ENCODE assay signal across 22 cellular contexts in genomic region chr16:85662976-85663830, GRCh38.
"Had no signal": no experiment of that assay in that cellular context is flagged by ENCODE, and none has a peak within 500 bp of the region (broad histone marks: within the 10 kb centered on the region; RNA-seq: fewer than 3 reads in every experiment).

No MANE protein-coding gene starts in this region.

- H3K4me3 Mint-ChIP-seq: activated CD4-positive, alpha-beta T cell treated with anti-CD3 and anti-CD28 coated beads, Interleukin-2, amount 10 ng/mL, durations not matched to agents 24 days and 14 days; activated CD8-positive, alpha-beta T cell treated with anti-CD3 and anti-CD28 coated beads for 36 hours; activated naive CD8-positive, alpha-beta T cell treated with anti-CD3 and anti-CD28 coated beads, Interleukin-2, amount 10 ng/mL, durations not matched to agents 7 days and 5 days; activated T-helper 17 cell treated with anti-CD3 and anti-CD28 coated beads, Interleukin-2, amount 50 U/mL, for 72 hours; natural killer cell treated with Interleukin-12 subunit alpha and Interleukin-12 subunit beta and Interleukin-15 and Interleukin-18, amount 100 ng/mL, for 72 hours; stimulated activated effector memory CD8-positive, alpha-beta T cell treated with anti-CD3 and anti-CD28 coated beads, Interleukin-12 subunit alpha, Interleukin-12 subunit beta, amount 100 ng/mL, for 72 hours had no signal

- H3K4me2 ChIP-seq: smooth muscle cell had no signal

- H3K4me1 ChIP-seq: right lobe of liver, upper lobe of right lung had no signal

- H3K4me3 ChIP-seq: dorsolateral prefrontal cortex, heart right ventricle, prostate gland, right lobe of liver, smooth muscle cell, stomach, thoracic aorta, upper lobe of right lung had no signal

- DNase-seq: activated CD4-positive, alpha-beta T cell treated with anti-CD3 and anti-CD28 coated beads, Interleukin-2, amount 10 ng/mL, durations not matched to agents 24 days and 14 days; activated CD8-positive, alpha-beta T cell treated with anti-CD3 and anti-CD28 coated beads for 36 hours; activated naive CD4-positive, alpha-beta T cell treated with Interleukin-2 at 50 U/mL for 16 hours; activated naive CD8-positive, alpha-beta T cell treated with anti-CD3 and anti-CD28 coated beads, Interleukin-2, amount 10 ng/mL, durations not matched to agents 7 days and 5 days; activated T-cell treated with anti-CD3 and anti-CD28 coated beads, Interleukin-2, amount 50 U/mL, for 1 hour; amygdala; erythroblast; foreskin melanocyte; heart right ventricle; stimulated activated CD4-positive, alpha-beta T cell treated with anti-CD3 and anti-CD28 coated beads, Interleukin-4, amount 100 ng/mL, for 24 hours; T-helper 1 cell; T-helper 9 cell; upper lobe of right lung had no signal

- H3K27ac Mint-ChIP-seq: activated CD4-positive, alpha-beta T cell treated with anti-CD3 and anti-CD28 coated beads, Interleukin-2, amount 10 ng/mL, durations not matched to agents 24 days and 14 days; activated CD8-positive, alpha-beta T cell treated with anti-CD3 and anti-CD28 coated beads for 36 hours; activated naive CD8-positive, alpha-beta T cell treated with anti-CD3 and anti-CD28 coated beads, Interleukin-2, amount 10 ng/mL, durations not matched to agents 7 days and 5 days; activated T-helper 17 cell treated with anti-CD3 and anti-CD28 coated beads, Interleukin-2, amount 50 U/mL, for 72 hours; natural killer cell treated with Interleukin-12 subunit alpha and Interleukin-12 subunit beta and Interleukin-15 and Interleukin-18, amount 100 ng/mL, for 72 hours; stimulated activated effector memory CD8-positive, alpha-beta T cell treated with anti-CD3 and anti-CD28 coated beads, Interleukin-12 subunit alpha, Interleukin-12 subunit beta, amount 100 ng/mL, for 72 hours had no signal

- H3K27ac ChIP-seq: heart right ventricle, prostate gland, right lobe of liver, thoracic aorta, upper lobe of right lung had no signal

- H3K9me3 ChIP-seq: heart right ventricle, prostate gland, right lobe of liver, stomach, thoracic aorta, upper lobe of right lung had no signal

- H3K27me3 ChIP-seq: dorsolateral prefrontal cortex, heart right ventricle, right lobe of liver, stomach, upper lobe of right lung had no signal

- ATAC-seq: activated CD8-positive, alpha-beta T cell treated with anti-CD3 and anti-CD28 coated beads for 36 hours; activated T-helper 17 cell treated with anti-CD3 and anti-CD28 coated beads, Interleukin-2, amount 50 U/mL, for 72 hours; right lobe of liver; stimulated activated effector memory CD8-positive, alpha-beta T cell treated with anti-CD3 and anti-CD28 coated beads, Interleukin-12 subunit alpha, Interleukin-12 subunit beta, amount 100 ng/mL, for 72 hours; upper lobe of right lung had no signal

- H3K27me3 Mint-ChIP-seq: activated CD4-positive, alpha-beta T cell treated with anti-CD3 and anti-CD28 coated beads, Interleukin-2, amount 10 ng/mL, durations not matched to agents 24 days and 14 days; activated CD8-positive, alpha-beta T cell treated with anti-CD3 and anti-CD28 coated beads for 36 hours; activated naive CD8-positive, alpha-beta T cell treated with anti-CD3 and anti-CD28 coated beads, Interleukin-2, amount 10 ng/mL, durations not matched to agents 7 days and 5 days; activated T-helper 17 cell treated with anti-CD3 and anti-CD28 coated beads, Interleukin-2, amount 50 U/mL, for 72 hours; natural killer cell treated with Interleukin-12 subunit alpha and Interleukin-12 subunit beta and Interleukin-15 and Interleukin-18, amount 100 ng/mL, for 72 hours had no signal

- H3K4me1 Mint-ChIP-seq: activated naive CD8-positive, alpha-beta T cell treated with anti-CD3 and anti-CD28 coated beads, Interleukin-2, amount 10 ng/mL, durations not matched to agents 7 days and 5 days; activated T-helper 17 cell treated with anti-CD3 and anti-CD28 coated beads, Interleukin-2, amount 50 U/mL, for 72 hours; stimulated activated effector memory CD8-positive, alpha-beta T cell treated with anti-CD3 and anti-CD28 coated beads, Interleukin-12 subunit alpha, Interleukin-12 subunit beta, amount 100 ng/mL, for 72 hours had no signal

- H3K9me3 Mint-ChIP-seq: activated CD4-positive, alpha-beta T cell treated with anti-CD3 and anti-CD28 coated beads, Interleukin-2, amount 10 ng/mL, durations not matched to agents 24 days and 14 days; activated CD8-positive, alpha-beta T cell treated with anti-CD3 and anti-CD28 coated beads for 36 hours; activated naive CD8-positive, alpha-beta T cell treated with anti-CD3 and anti-CD28 coated beads, Interleukin-2, amount 10 ng/mL, durations not matched to agents 7 days and 5 days; activated T-helper 17 cell treated with anti-CD3 and anti-CD28 coated beads, Interleukin-2, amount 50 U/mL, for 72 hours; natural killer cell treated with Interleukin-12 subunit alpha and Interleukin-12 subunit beta and Interleukin-15 and Interleukin-18, amount 100 ng/mL, for 72 hours; stimulated activated effector memory CD8-positive, alpha-beta T cell treated with anti-CD3 and anti-CD28 coated beads, Interleukin-12 subunit alpha, Interleukin-12 subunit beta, amount 100 ng/mL, for 72 hours had no signal
